ENCODE assay signal across 11 cellular contexts in the genomic region with DNA sequence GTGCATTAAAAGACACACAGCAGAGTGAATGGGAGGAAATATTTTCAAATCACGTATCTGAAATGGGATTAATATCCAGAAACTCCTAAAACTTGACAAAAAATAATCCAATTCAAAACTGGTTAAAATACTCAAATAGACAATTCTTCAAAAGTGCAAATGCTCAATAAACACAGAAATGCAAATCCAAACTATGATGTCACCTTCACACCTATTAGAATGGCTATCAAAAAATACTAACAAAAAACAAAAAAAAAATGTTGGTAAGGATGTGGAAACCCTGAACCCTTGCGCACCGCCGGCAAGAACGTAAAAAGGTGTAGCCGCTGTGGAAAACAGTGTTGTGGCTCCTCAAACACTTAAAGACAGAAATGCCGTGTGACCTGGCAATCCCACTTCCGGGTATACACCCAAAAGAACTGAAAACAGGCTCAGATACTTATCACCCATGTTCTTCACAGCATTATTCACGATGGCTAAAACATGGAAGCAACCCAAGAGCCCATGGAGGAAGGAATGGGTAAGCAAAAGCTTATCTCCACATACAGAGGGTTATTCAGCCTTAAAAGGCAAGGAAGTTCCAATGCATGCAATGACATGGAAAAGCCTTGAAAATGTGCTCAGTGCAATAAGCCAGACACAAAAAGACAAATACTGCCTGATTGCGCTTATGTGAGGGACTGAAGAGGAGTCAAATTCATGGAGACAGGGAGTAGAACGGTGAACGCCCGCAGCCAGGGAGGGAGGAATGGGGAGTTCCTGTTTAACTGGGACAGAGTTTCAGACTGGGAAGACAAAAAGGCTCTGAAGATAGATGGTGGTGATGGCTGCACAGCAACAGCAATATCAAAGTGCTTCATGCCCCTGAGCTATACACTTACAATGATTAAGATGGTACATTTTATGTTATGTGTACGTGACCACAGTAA. TPM values are rescaled to one million over a fixed set of nuclear protein-coding genes. Genes with fewer than 3 reads are reported as not detected.
DNase-seq lines count a peak whose midpoint lies in the region; ATAC-seq and TF ChIP-seq lines count a peak whose summit lies in the region.
"Had no signal": no experiment of that assay in that cellular context is flagged by ENCODE, and none has a peak within 500 bp of the region (broad histone marks: within the 10 kb centered on the region; RNA-seq: fewer than 3 reads in every experiment).

No MANE protein-coding gene starts in this region.

- H3K79me2 ChIP-seq in hepatocyte: peaks cover 100% of the 10 kb centered on the region

- no peak overlapping the region for H2AFZ ChIP-seq in hepatocyte

- peak overlapping the region; percentile 22 for H3K27ac ChIP-seq in hepatocyte
- H3K27ac ChIP-seq: SJSA1 had no signal

- TF ChIP-seq CTCF in hepatocyte (IDR thresholded peaks at IDR 0.05; ENCODE audit: poor library complexity): no peak
- TF ChIP-seq CTCF in progenitor cell of endocrine pancreas (IDR thresholded peaks at IDR 0.05; ENCODE audit: unreplicated experiment): no peak

- H3K4me3 ChIP-seq in hepatocyte: no peak overlapping the region
- H3K4me3 ChIP-seq: SJSA1 had no signal

- H3K36me3 Mint-ChIP-seq in activated T-helper 2 cell treated with anti-CD3 and anti-CD28 coated beads, Interferon-gamma antibody, Interleukin-2, Interleukin-4, amounts not matched to agents 10 μg/mL and 5 μg/mL and 100 μg/mL, durations not matched to agents 14 hours and 24 hours and 36 hours (ENCODE audit: low read depth): peaks cover 67% of the 10 kb centered on the region
- H3K36me3 Mint-ChIP-seq in progenitor cell of endocrine pancreas (ENCODE audit: insufficient read depth): peaks cover 32% of the 10 kb centered on the region

- H3K4me1 ChIP-seq in hepatocyte (ENCODE audit: insufficient read depth): peaks cover 4% of the 10 kb centered on the region

- H3K4me1 Mint-ChIP-seq in activated T-helper 2 cell treated with anti-CD3 and anti-CD28 coated beads, Interferon-gamma antibody, Interleukin-2, Interleukin-4, amounts not matched to agents 10 μg/mL and 5 μg/mL and 100 μg/mL, durations not matched to agents 14 hours and 24 hours and 36 hours (ENCODE audit: low read depth): peaks cover 59% of the 10 kb centered on the region
- no peaks in the 10 kb centered on the region for H3K4me1 Mint-ChIP-seq in progenitor cell of endocrine pancreas (ENCODE audit: low read depth)

- H3K4me3 Mint-ChIP-seq in activated T-helper 2 cell treated with anti-CD3 and anti-CD28 coated beads, Interferon-gamma antibody, Interleukin-2, Interleukin-4, amounts not matched to agents 10 μg/mL and 5 μg/mL and 100 μg/mL, durations not matched to agents 14 hours and 24 hours and 36 hours (ENCODE audit: low read depth): peak overlapping the region; percentile 11
- H3K4me3 Mint-ChIP-seq in progenitor cell of endocrine pancreas (ENCODE audit: low read depth): no peak overlapping the region

- intact Hi-C loops in activated T-helper 2 cell treated with anti-CD3 and anti-CD28 coated beads, Interferon-gamma antibody, Interleukin-2, Interleukin-4, amounts not matched to agents 10 μg/mL and 5 μg/mL and 100 μg/mL, durations not matched to agents 14 hours and 24 hours and 36 hours (cut with micrococcal nuclease): loop anchor here (10.0 kb wide), 1 partner anchor 77 kb away; no protein-coding TSS in a partner anchor

- peak overlapping the region; percentile 66 for H3K27ac Mint-ChIP-seq in activated T-helper 2 cell treated with anti-CD3 and anti-CD28 coated beads, Interferon-gamma antibody, Interleukin-2, Interleukin-4, amounts not matched to agents 10 μg/mL and 5 μg/mL and 100 μg/mL, durations not matched to agents 14 hours and 24 hours and 36 hours
- H3K27ac Mint-ChIP-seq in progenitor cell of endocrine pancreas: no peak overlapping the region

- no peaks in the 10 kb centered on the region for H3K9me3 Mint-ChIP-seq in activated T-helper 2 cell treated with anti-CD3 and anti-CD28 coated beads, Interferon-gamma antibody, Interleukin-2, Interleukin-4, amounts not matched to agents 10 μg/mL and 5 μg/mL and 100 μg/mL, durations not matched to agents 14 hours and 24 hours and 36 hours
- peaks cover 5% of the 10 kb centered on the region for H3K9me3 Mint-ChIP-seq in progenitor cell of endocrine pancreas (ENCODE audit: low read depth)

- H3K27me3 ChIP-seq in hepatocyte: no peaks in the 10 kb centered on the region
- H3K27me3 ChIP-seq: SJSA1 had no signal

- no peaks in the 10 kb centered on the region for H3K9me3 ChIP-seq in hepatocyte (ENCODE audit: low read depth)
- H3K9me3 ChIP-seq: SJSA1 had no signal

- no peak for ATAC-seq in HG02623 (IDR thresholded peaks at IDR 0.05; ENCODE audit: unreplicated experiment)

- H3K4me2 ChIP-seq in hepatocyte: no peak overlapping the region

- DNase-seq in stimulated activated naive CD4-positive, alpha-beta T cell (lab: John Stamatoyannopoulos, UW): peak; percentile 11 to 82 (median 56)
- DNase-seq in stimulated activated naive CD4-positive, alpha-beta T cell treated with Interleukin-2 at 50 U/mL for 16 hours (lab: John Stamatoyannopoulos, UW): no peak
- DNase-seq in activated T-helper 2 cell treated with anti-CD3 and anti-CD28 coated beads, Interferon-gamma antibody, Interleukin-2, Interleukin-4, amounts not matched to agents 10 μg/mL and 5 μg/mL and 100 μg/mL, durations not matched to agents 14 hours and 24 hours and 36 hours (ENCODE audit: low spot score): peak; percentile 60
- DNase-seq in hepatocyte (ENCODE audit: low spot score): no peak
- no peak for DNase-seq in inferior parietal cortex (ENCODE audit: extremely low spot score)
- DNase-seq in progenitor cell of endocrine pancreas (ENCODE audit: low spot score, unreplicated experiment): no peak
- DNase-seq in SW480 (ENCODE audit: low spot score): no peak
- DNase-seq: cerebellar nuclear complex, NCI-H1048 had no signal

- 90% methylated on average over 14 of the region's 14 CpGs for WGBS in hepatocyte (ENCODE audit: low lambda C conversion rate, missing lambda C conversion rate)

- no peaks in the 10 kb centered on the region for H3K27me3 Mint-ChIP-seq in activated T-helper 2 cell treated with anti-CD3 and anti-CD28 coated beads, Interferon-gamma antibody, Interleukin-2, Interleukin-4, amounts not matched to agents 10 μg/mL and 5 μg/mL and 100 μg/mL, durations not matched to agents 14 hours and 24 hours and 36 hours (ENCODE audit: low read depth)
- H3K27me3 Mint-ChIP-seq in progenitor cell of endocrine pancreas: no peaks in the 10 kb centered on the region

- no peaks in the 10 kb centered on the region for H3K36me3 ChIP-seq in hepatocyte (replicated peaks; ENCODE audit: insufficient read depth, low read depth)

- H3K9me2 ChIP-seq in hepatocyte (replicated peaks; ENCODE audit: insufficient read depth): no peaks in the 10 kb centered on the region

- H4K20me1 ChIP-seq in hepatocyte (ENCODE audit: insufficient read depth, poor library complexity, severe bottlenecking): peaks cover 100% of the 10 kb centered on the region

RNA-seq across cellular contexts. Expression of gene BRD1, which starts 19.6 kb away (rescaled TPM):
- 41.3 and 46.2 TPM in 2 replicates for total RNA-seq in activated T-helper 2 cell treated with anti-CD3 and anti-CD28 coated beads, Interferon-gamma antibody, Interleukin-2, Interleukin-4, amounts not matched to agents 10 μg/mL and 5 μg/mL and 100 μg/mL, durations not matched to agents 14 hours and 24 hours and 36 hours
- total RNA-seq in hepatocyte (20.1 and 25.9 TPM in 2 replicates), progenitor cell of endocrine pancreas (57.3 and 65.7 TPM in 2 replicates)
- polyA plus RNA-seq in hepatocyte: 25.0 and 25.7 TPM in 2 replicates

RNA-seq across cellular contexts. Expression of gene ZBED4, which starts 45.6 kb away (rescaled TPM):
- 25.2 and 25.6 TPM in 2 replicates for total RNA-seq in activated T-helper 2 cell treated with anti-CD3 and anti-CD28 coated beads, Interferon-gamma antibody, Interleukin-2, Interleukin-4, amounts not matched to agents 10 μg/mL and 5 μg/mL and 100 μg/mL, durations not matched to agents 14 hours and 24 hours and 36 hours
- total RNA-seq in hepatocyte (14.3 and 16.3 TPM in 2 replicates), progenitor cell of endocrine pancreas (34.3 and 36.5 TPM in 2 replicates)
- 9.7 and 14.9 TPM in 2 replicates for polyA plus RNA-seq in hepatocyte

Comparison
In these comparisons a context has a peak if more than half of its experiments do, and no peak if none do; other contexts are left out.
1. DNase-seq: peak in stimulated activated naive CD4-positive, alpha-beta T cell (6 of 6) and activated T-helper 2 cell treated with anti-CD3 and anti-CD28 coated beads, Interferon-gamma antibody, Interleukin-2, Interleukin-4, amounts not matched to agents 10 μg/mL and 5 μg/mL and 100 μg/mL, durations not matched to agents 14 hours and 24 hours and 36 hours (single experiment); none in stimulated activated naive CD4-positive, alpha-beta T cell treated with Interleukin-2 at 50 U/mL for 16 hours (single experiment), hepatocyte (single experiment), inferior parietal cortex (single experiment), progenitor cell of endocrine pancreas (single experiment) and SW480 (single experiment).